8 cellular contexts compared by ENCODE assay signal in the genomic region with DNA sequence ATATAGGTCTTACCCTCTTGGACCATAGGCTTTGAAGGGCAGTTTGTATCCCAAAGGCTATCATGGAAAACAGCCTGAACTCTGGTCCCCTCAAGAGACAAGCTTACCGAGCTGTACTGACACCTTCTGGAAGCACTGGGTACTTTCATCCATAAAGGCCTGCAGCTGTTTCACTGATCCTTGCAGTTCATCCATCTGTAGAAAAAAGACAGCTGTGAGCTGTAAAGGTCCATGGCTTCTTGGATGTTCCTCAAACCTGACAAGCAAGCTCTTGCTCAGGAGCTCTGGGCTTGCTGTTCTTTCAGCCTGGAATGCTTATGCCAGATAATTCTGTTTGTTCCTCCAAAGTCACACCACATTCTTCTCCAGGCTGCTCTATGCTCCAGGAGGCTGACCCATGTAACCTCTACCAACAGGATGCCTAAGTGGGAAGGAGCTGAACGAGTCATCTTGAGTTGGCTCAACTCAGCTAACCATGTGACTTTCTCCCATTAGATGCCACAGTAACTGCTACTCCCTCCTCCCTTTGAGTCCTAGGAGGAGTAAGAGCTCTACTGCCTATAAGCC. TPM values are rescaled to one million over a fixed set of nuclear protein-coding genes. Genes with fewer than 3 reads are reported as not detected.
DNase-seq lines count a peak whose midpoint lies in the region; ATAC-seq and TF ChIP-seq lines count a peak whose summit lies in the region.

No MANE protein-coding gene starts in this region.

- H3K27me3 Mint-ChIP-seq in Caco-2 (ENCODE audit: insufficient read depth, unreplicated experiment), result no peaks in the 10 kb centered on the region

- H3K9me3 ChIP-seq in Caco-2, result no peaks in the 10 kb centered on the region
- no peaks in the 10 kb centered on the region for H3K9me3 ChIP-seq in OCI-LY1 (ENCODE audit: low read length)

- TF ChIP-seq CTCF in Caco-2 (IDR thresholded peaks at IDR 0.05; ENCODE audit: insufficient read depth in 1 of 2, low read depth in 1 of 2, low read length in 1 of 2, severe bottlenecking in 1 of 2, unreplicated experiment in 1 of 2), result peak; percentile 96 to 97
- TF ChIP-seq CTCF in OCI-LY1 (IDR thresholded peaks at IDR 0.05; ENCODE audit: low read length), result peak; percentile 68
- TF ChIP-seq CTCF in foreskin keratinocyte (conservative IDR thresholded peaks at IDR 0.05), result peak; percentile 79

- H4K20me1 ChIP-seq in OCI-LY1 (ENCODE audit: insufficient read depth, low read length), result no peaks in the 10 kb centered on the region

- H3K4me2 ChIP-seq in OCI-LY1 (ENCODE audit: low read length), result no peak overlapping the region

- no TSS peak for BruUV-seq in Caco-2 (replicated peaks; lab: Mats Ljungman, UMichigan)

- H3K36me3 Mint-ChIP-seq in Caco-2 (ENCODE audit: insufficient read depth, unreplicated experiment), result peaks cover 87% of the 10 kb centered on the region

- no peaks in the 10 kb centered on the region for H3K79me2 ChIP-seq in OCI-LY1 (ENCODE audit: insufficient read depth, low read length)

- H3K4me3 Mint-ChIP-seq in Caco-2 (ENCODE audit: unreplicated experiment), result no peak overlapping the region

- H3K4me1 Mint-ChIP-seq in Caco-2 (ENCODE audit: low read depth, unreplicated experiment), result peaks cover 12% of the 10 kb centered on the region

- intact Hi-C loops in Caco-2 (cut with micrococcal nuclease; ENCODE audit: unreplicated experiment), result loop anchor here (1.0 to 2.0 kb wide), 8 partner anchors 8 to 198 kb away; a partner anchor contains a TSS

- no peaks in the 10 kb centered on the region for H3K9me2 ChIP-seq in OCI-LY1 (ENCODE audit: low read depth, low read length)

- ATAC-seq in foreskin keratinocyte (peak; percentile 65), HG03565 (IDR thresholded peaks at IDR 0.05; ENCODE audit: unreplicated experiment) (no peak), HG03175 (IDR thresholded peaks at IDR 0.05; ENCODE audit: unreplicated experiment) (no peak)

- H3K27me3 ChIP-seq in Caco-2 (replicated peaks; ENCODE audit: control insufficient read depth, insufficient read depth, low read length) (no peaks in the 10 kb centered on the region), OCI-LY1 (ENCODE audit: insufficient read depth, low read length) (no peaks in the 10 kb centered on the region), foreskin keratinocyte (no peaks in the 10 kb centered on the region)

- H3K4me3 ChIP-seq in Caco-2 (ENCODE audit: low read depth, low read length) (no peak overlapping the region), OCI-LY1 (ENCODE audit: low read depth, low read length, poor library complexity, severe bottlenecking) (no peak overlapping the region)

- CTCF ChIA-PET in Caco-2 (lab: Charles Lee), result interaction anchor here (0.7 to 2.6 kb wide), 37 partner anchors 8 to 552 kb away, joined by 3 to 45 read pairs (median 5); a partner anchor contains a TSS

- H3F3A ChIP-seq in OCI-LY1 (ENCODE audit: insufficient read depth, low read length), result no peaks in the 10 kb centered on the region

- no peaks in the 10 kb centered on the region for H3K9me3 Mint-ChIP-seq in Caco-2 (ENCODE audit: unreplicated experiment)

- peak; percentile 86 to 89 for DNase-seq in Caco-2
- peak; percentile 93 for DNase-seq in HT-29 (ENCODE audit: low spot score)
- DNase-seq in activated T-helper 9 cell treated with anti-CD3 and anti-CD28 coated beads, Interleukin-2, amount 50 U/mL, for 16 hours (ENCODE audit: low read depth), result peak; percentile 11
- DNase-seq in foreskin keratinocyte, result peak in 1 of 2 donors; percentile 67
- peak; percentile 26 for DNase-seq in non-pigmented ciliary epithelial cell (ENCODE audit: low read depth)

- POLR2A ChIA-PET in Caco-2 (lab: Charles Lee), result interaction anchor here (0.9 to 1.2 kb wide), 7 partner anchors 8 to 149 kb away, joined by 3 to 23 read pairs (median 4); a partner anchor contains a TSS

- H3K27ac Mint-ChIP-seq in Caco-2 (ENCODE audit: unreplicated experiment), result peak overlapping the region; percentile 10

- no peak overlapping the region for H3K27ac ChIP-seq in OCI-LY1 (ENCODE audit: low read depth, low read length, poor library complexity, severe bottlenecking)
- no peak overlapping the region for H3K27ac ChIP-seq in foreskin keratinocyte

- H3K4me1 ChIP-seq in Caco-2 (peaks cover 5% of the 10 kb centered on the region), OCI-LY1 (ENCODE audit: insufficient read depth, low read length, severe bottlenecking) (peaks cover 11% of the 10 kb centered on the region), foreskin keratinocyte (no peaks in the 10 kb centered on the region)

- H2AFZ ChIP-seq in OCI-LY1 (ENCODE audit: low read length), result no peak overlapping the region

- H3K36me3 ChIP-seq in Caco-2 (ENCODE audit: control insufficient read depth, insufficient read depth, low read length) (peaks cover 4% of the 10 kb centered on the region), OCI-LY1 (ENCODE audit: insufficient read depth, low read length) (peaks cover 68% of the 10 kb centered on the region)

- H3K9ac ChIP-seq in OCI-LY1 (ENCODE audit: low read length), result no peak overlapping the region

RNA-seq across cellular contexts. Expression of a gene that starts 8.8 kb away (rescaled TPM):
- 41.5 and 47.4 TPM in 2 replicates for total RNA-seq in Caco-2 (2022)
- 22.8 and 22.9 TPM in 2 replicates for total RNA-seq in HT-29 (2014; rRNA removed; shearing (Covaris generic))
- 27.6 and 30.4 TPM in 2 replicates for total RNA-seq in foreskin keratinocyte
- polyA plus RNA-seq in foreskin keratinocyte, result 22.3 and 22.4 TPM in 2 replicates

RNA-seq across cellular contexts. Expression of a gene that starts 18.8 kb away (rescaled TPM):
- total RNA-seq in Caco-2 (2022) (56.9 and 59.2 TPM in 2 replicates), foreskin keratinocyte (21.3 and 22.6 TPM in 2 replicates)
- 23.6 and 28.3 TPM in 2 replicates for total RNA-seq in HT-29 (2014; rRNA removed; shearing (Covaris generic))
- polyA plus RNA-seq in foreskin keratinocyte, result 14.4 and 17.0 TPM in 2 replicates
